ENCODE assay signal across 26 cellular contexts in genomic region chr7:19552576-19552975, GRCh38.
"Had no signal": no experiment of that assay in that cellular context is flagged by ENCODE, and none has a peak within 500 bp of the region (broad histone marks: within the 10 kb centered on the region; RNA-seq: fewer than 3 reads in every experiment).

No MANE protein-coding gene starts in this region.

- H3K9me3 ChIP-seq: colonic mucosa, upper lobe of right lung had no signal

- H3K36me3 ChIP-seq: brain microvascular endothelial cell, colonic mucosa, sigmoid colon, spleen, upper lobe of right lung had no signal

- H3K4me1 Mint-ChIP-seq: activated naive CD8-positive, alpha-beta T cell treated with anti-CD3 and anti-CD28 coated beads, Interleukin-2, amount 10 ng/mL, durations not matched to agents 7 days and 5 days; activated T-helper 17 cell treated with anti-CD3 and anti-CD28 coated beads, Interleukin-2, amount 50 U/mL, for 72 hours; endodermal cell; mesothelial cell of epicardium; nephron progenitor cell had no signal

- ATAC-seq: activated T-helper 17 cell treated with anti-CD3 and anti-CD28 coated beads, Interleukin-2, amount 50 U/mL, for 72 hours; foreskin keratinocyte; left colon; upper lobe of right lung had no signal

- H3K4me3 Mint-ChIP-seq: activated naive CD8-positive, alpha-beta T cell treated with anti-CD3 and anti-CD28 coated beads, Interleukin-2, amount 10 ng/mL, durations not matched to agents 7 days and 5 days; activated T-helper 17 cell treated with anti-CD3 and anti-CD28 coated beads, Interleukin-2, amount 50 U/mL, for 72 hours; endodermal cell; mesothelial cell of epicardium; nephron progenitor cell; T-helper 1 cell treated with Interleukin-12 subunit alpha and Interleukin-12 subunit beta and Interleukin-4 antibody, amounts not matched to agents 30 μg/mL and 1 μg/mL, for 36 hours had no signal

- H3K4me3 ChIP-seq: colonic mucosa, hepatocyte, lung, sigmoid colon, spleen, upper lobe of right lung had no signal

- H3K27me3 ChIP-seq: brain microvascular endothelial cell, colonic mucosa, foreskin keratinocyte, hepatocyte, sigmoid colon, spleen, upper lobe of right lung had no signal

- H3K27ac ChIP-seq: brain microvascular endothelial cell, colonic mucosa, epithelial cell of prostate, foreskin keratinocyte, hepatocyte, sigmoid colon, spleen, upper lobe of right lung, VCaP had no signal

- H2AFZ ChIP-seq: hepatocyte had no signal

- H3K36me3 Mint-ChIP-seq: activated naive CD8-positive, alpha-beta T cell treated with anti-CD3 and anti-CD28 coated beads, Interleukin-2, amount 10 ng/mL, durations not matched to agents 7 days and 5 days had no signal

- H3K4me2 ChIP-seq: hepatocyte had no signal

- DNase-seq: activated CD4-positive, alpha-beta T cell treated with anti-CD3 and anti-CD28 coated beads for 1 hour; activated CD4-positive, alpha-beta T cell treated with anti-CD3 and anti-CD28 coated beads, Interleukin-2, amount 50 U/mL, for 48 hours; activated naive CD4-positive, alpha-beta T cell treated with Interleukin-2 at 50 U/mL for 16 hours; activated naive CD8-positive, alpha-beta T cell treated with anti-CD3 and anti-CD28 coated beads, Interleukin-2, amount 10 ng/mL, durations not matched to agents 7 days and 5 days; anterior cingulate cortex; brain microvascular endothelial cell; central memory CD4-positive, alpha-beta T cell; colonic mucosa; endodermal cell; foreskin keratinocyte; islet precursor cell; left colon; nephron progenitor cell; nucleus accumbens; posterior cingulate gyrus; sigmoid colon; spleen; stimulated activated naive CD4-positive, alpha-beta T cell; upper lobe of right lung had no signal

- H3K27me3 Mint-ChIP-seq: activated naive CD8-positive, alpha-beta T cell treated with anti-CD3 and anti-CD28 coated beads, Interleukin-2, amount 10 ng/mL, durations not matched to agents 7 days and 5 days; activated T-helper 17 cell treated with anti-CD3 and anti-CD28 coated beads, Interleukin-2, amount 50 U/mL, for 72 hours had no signal

- H3K4me1 ChIP-seq: colonic mucosa, spleen, upper lobe of right lung had no signal

- H3K79me2 ChIP-seq: hepatocyte had no signal

- H3K27ac Mint-ChIP-seq: activated naive CD8-positive, alpha-beta T cell treated with anti-CD3 and anti-CD28 coated beads, Interleukin-2, amount 10 ng/mL, durations not matched to agents 7 days and 5 days; activated T-helper 17 cell treated with anti-CD3 and anti-CD28 coated beads, Interleukin-2, amount 50 U/mL, for 72 hours; endodermal cell; mesothelial cell of epicardium; nephron progenitor cell; T-helper 1 cell treated with Interleukin-12 subunit alpha and Interleukin-12 subunit beta and Interleukin-4 antibody, amounts not matched to agents 30 μg/mL and 1 μg/mL, for 36 hours had no signal
